In genomic region chr5:73729329-73729728, GRCh38 we compare ENCODE assay signal across 1 cellular context.
TF ChIP-seq lines count a peak whose summit lies in the region.

No MANE protein-coding gene starts in this region.

TF ChIP-seq in HepG2, 621 proteins besides CTCF, POLR2A, EP300 and RAD21 (continued from another document and continues in another):
- TF ChIP-seq ZNF619 (CRISPR knock-in tag; IDR thresholded peaks at IDR 0.05) (no peak), GLMP (CRISPR knock-in tag; IDR thresholded peaks at IDR 0.05; ENCODE audit: borderline replicate concordance) (no peak), FUBP1 (CRISPR knock-in tag; IDR thresholded peaks at IDR 0.05; ENCODE audit: borderline replicate concordance) (no peak), TRIM24 (CRISPR knock-in tag; IDR thresholded peaks at IDR 0.05) (no peak), ZNF329 (CRISPR knock-in tag; IDR thresholded peaks at IDR 0.05; ENCODE audit: low read depth) (no peak), FOSL2 (CRISPR knock-in tag; IDR thresholded peaks at IDR 0.05) (peak; percentile 52), ZNF546 (CRISPR knock-in tag; conservative IDR thresholded peaks at IDR 0.05) (no peak), ZBTB40 (IDR thresholded peaks at IDR 0.05) (no peak), ZBTB40 (CRISPR knock-in tag; IDR thresholded peaks at IDR 0.05) (no peak; the same call in 1 of the 2 replicates), ZMYM3 (CRISPR knock-in tag; IDR thresholded peaks at IDR 0.05) (no peak), FOXO4 (CRISPR knock-in tag; conservative IDR thresholded peaks at IDR 0.05) (no peak), CEBPB (IDR thresholded peaks at IDR 0.05; ENCODE audit: borderline replicate concordance, low read depth, low read length) (no peak), MIER2 (CRISPR knock-in tag; IDR thresholded peaks at IDR 0.05) (0 out of 2 replicates have a peak, but pooled peaks have one; percentile 21), MXI1 (IDR thresholded peaks at IDR 0.05; ENCODE audit: borderline replicate concordance, low read depth, low read length) (no peak), ZSCAN25 (CRISPR knock-in tag; IDR thresholded peaks at IDR 0.05) (no peak), TFE3 (CRISPR knock-in tag; IDR thresholded peaks at IDR 0.05) (no peak; the same call in none of the 2 replicates), ZC3H4 (CRISPR knock-in tag; IDR thresholded peaks at IDR 0.05; ENCODE audit: borderline replicate concordance) (no peak), SYNCRIP (IDR thresholded peaks at IDR 0.05; ENCODE audit: insufficient read depth, low read depth, low read length) (no peak), XRCC5 (optimal IDR thresholded peaks at IDR 0.05; ENCODE audit: low read length) (no peak), ZNF34 (CRISPR knock-in tag; IDR thresholded peaks at IDR 0.05; ENCODE audit: borderline replicate concordance) (no peak), ZMYM4 (CRISPR knock-in tag; IDR thresholded peaks at IDR 0.05) (no peak), ZFP36L1 (CRISPR knock-in tag; IDR thresholded peaks at IDR 0.05) (no peak), GTF3A (CRISPR knock-in tag; conservative IDR thresholded peaks at IDR 0.05) (no peak), E2F5 (CRISPR knock-in tag; conservative IDR thresholded peaks at IDR 0.05) (no peak), ELF1 (CRISPR knock-in tag; IDR thresholded peaks at IDR 0.05) (no peak), KDM4B (CRISPR knock-in tag; IDR thresholded peaks at IDR 0.05) (no peak), ATF2 (CRISPR knock-in tag; IDR thresholded peaks at IDR 0.05) (peak; percentile 41; the same call in 1 of the 2 replicates), ZNF260 (CRISPR knock-in tag; IDR thresholded peaks at IDR 0.05; ENCODE audit: borderline replicate concordance, low read depth) (no peak), HDAC2 (CRISPR knock-in tag; IDR thresholded peaks at IDR 0.05) (peak; percentile 73), SNAPC4 (CRISPR knock-in tag; IDR thresholded peaks at IDR 0.05) (no peak), SIX1 (CRISPR knock-in tag; IDR thresholded peaks at IDR 0.05; ENCODE audit: borderline replicate concordance) (peak; percentile 96), HMG20A (CRISPR knock-in tag; IDR thresholded peaks at IDR 0.05; ENCODE audit: borderline replicate concordance) (peak; percentile 94; the same call in 1 of the 2 replicates)
